ENCODE assay signal across 8 cellular contexts in the genomic region with DNA sequence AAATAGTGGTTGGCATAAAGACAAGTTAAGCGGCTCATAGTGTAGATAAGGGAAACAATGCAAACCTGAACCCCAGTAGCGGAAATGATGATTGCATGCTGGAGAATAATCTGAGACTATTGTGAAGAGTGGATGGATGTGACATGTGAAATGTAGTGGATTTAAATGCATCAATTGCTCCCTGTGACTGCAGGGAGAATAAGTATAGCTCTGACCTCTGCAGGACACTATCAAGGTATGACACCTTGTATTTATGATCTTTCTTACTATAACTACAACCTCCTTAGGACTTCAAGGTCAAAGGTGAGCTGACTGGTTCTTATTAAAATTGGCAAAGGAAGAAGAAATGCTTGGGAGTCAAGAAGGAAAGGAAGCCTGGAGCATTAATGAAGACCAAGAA.
"Had no signal": no experiment of that assay in that cellular context is flagged by ENCODE, and none has a peak within 500 bp of the region (broad histone marks: within the 10 kb centered on the region; RNA-seq: fewer than 3 reads in every experiment).

No MANE protein-coding gene starts in this region.

- H3K4me3 ChIP-seq: GM12878 had no signal

- ATAC-seq: GM12878 had no signal

- FAIRE-seq: G401.6, GM12878, GM12891, GM12892, GM18507, GM19239 had no signal

- DNase-seq: GDM1, GF-D8 had no signal
